Comparison of ENCODE assay signal across 18 cellular contexts in the genomic region with DNA sequence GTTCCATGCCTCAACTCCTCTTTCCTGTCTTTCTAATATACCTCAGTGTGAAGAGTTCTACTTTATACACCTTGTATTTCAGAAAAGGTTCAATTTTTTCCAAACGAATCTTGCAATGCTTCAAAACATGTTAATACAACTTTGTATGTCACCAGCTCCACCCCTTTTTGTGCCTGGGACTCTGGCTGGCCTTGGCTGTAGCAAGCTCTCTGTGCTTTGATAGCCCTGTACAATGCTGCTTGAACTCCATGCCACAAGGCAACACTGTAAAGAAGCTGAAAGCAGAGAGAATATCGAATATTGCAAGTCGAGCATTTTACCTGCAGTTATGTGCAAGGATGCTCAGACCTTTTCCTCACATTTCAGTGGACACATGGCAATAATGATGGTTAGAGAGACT. TPM values are rescaled to one million over a fixed set of nuclear protein-coding genes. Genes with fewer than 3 reads are reported as not detected.
A peak's percentile ranks its signal among the peaks of the same experiment; 100 is the strongest.
DNase-seq lines count a peak whose midpoint lies in the region; ATAC-seq and TF ChIP-seq lines count a peak whose summit lies in the region.
"Had no signal": no experiment of that assay in that cellular context is flagged by ENCODE, and none has a peak within 500 bp of the region (broad histone marks: within the 10 kb centered on the region; RNA-seq: fewer than 3 reads in every experiment).

No MANE protein-coding gene starts in this region.

- H3K9me3 Mint-ChIP-seq in chondrocyte (ENCODE audit: low read depth) (peaks cover 9% of the 10 kb centered on the region), mesothelial cell of epicardium (no peaks in the 10 kb centered on the region)
- no peaks in the 10 kb centered on the region for H3K9me3 Mint-ChIP-seq in activated CD4-positive, alpha-beta memory T cell treated with anti-CD3 and anti-CD28 coated beads, Interleukin-2, amount 10 ng/mL, durations not matched to agents 7 days and 5 days
- H3K9me3 Mint-ChIP-seq in activated CD8-positive, alpha-beta T cell treated with anti-CD3 and anti-CD28 coated beads, Interleukin-2, amount 10 ng/mL, durations not matched to agents 7 days and 5 days (ENCODE audit: insufficient read depth), result no peaks in the 10 kb centered on the region

- H3K9ac ChIP-seq in subcutaneous abdominal adipose tissue (ENCODE audit: low read length in 5 of 5), result no peak overlapping the region

- CTCF ChIA-PET in activated CD4-positive, alpha-beta memory T cell treated with anti-CD3 and anti-CD28 coated beads, Interleukin-2, amount 10 ng/mL, durations not matched to agents 7 days and 5 days (lab: Charles Lee), result no interaction called here
- CTCF ChIA-PET in activated CD8-positive, alpha-beta T cell treated with anti-CD3 and anti-CD28 coated beads, Interleukin-2, amount 10 ng/mL, durations not matched to agents 7 days and 5 days (lab: Charles Lee), result no interaction called here

- no peaks in the 10 kb centered on the region for H3K4me1 ChIP-seq in Peyer's patch
- H3K4me1 ChIP-seq in subcutaneous abdominal adipose tissue (ENCODE audit: control insufficient read depth in 5 of 5, insufficient read depth in 5 of 5, low read length in 5 of 5), result peaks cover 0 to 15% (median 11%) of the 10 kb centered on the region in 5 donors

- no peak for TF ChIP-seq CTCF in Peyer's patch (IDR thresholded peaks at IDR 0.05)
- no peak for TF ChIP-seq CTCF in chondrocyte (IDR thresholded peaks at IDR 0.05)
- TF ChIP-seq CTCF in mesothelial cell of epicardium (IDR thresholded peaks at IDR 0.05; ENCODE audit: unreplicated experiment), result no peak

- no peaks in the 10 kb centered on the region for H3K27me3 ChIP-seq in Peyer's patch
- no peaks in the 10 kb centered on the region for H3K27me3 ChIP-seq in subcutaneous abdominal adipose tissue (ENCODE audit: control insufficient read depth in 5 of 5, insufficient read depth in 4 of 5, low read length in 5 of 5)

- peaks cover 3% of the 10 kb centered on the region for H3K36me3 Mint-ChIP-seq in chondrocyte (ENCODE audit: low read depth)
- peaks cover 34% of the 10 kb centered on the region for H3K36me3 Mint-ChIP-seq in mesothelial cell of epicardium
- peaks cover 18% of the 10 kb centered on the region for H3K36me3 Mint-ChIP-seq in activated CD4-positive, alpha-beta memory T cell treated with anti-CD3 and anti-CD28 coated beads, Interleukin-2, amount 10 ng/mL, durations not matched to agents 7 days and 5 days (ENCODE audit: low read depth)
- H3K36me3 Mint-ChIP-seq in activated CD8-positive, alpha-beta T cell treated with anti-CD3 and anti-CD28 coated beads, Interleukin-2, amount 10 ng/mL, durations not matched to agents 7 days and 5 days (ENCODE audit: low read depth), result peaks cover 19% of the 10 kb centered on the region

- H3K27me3 Mint-ChIP-seq in chondrocyte (ENCODE audit: low read depth) (no peaks in the 10 kb centered on the region), mesothelial cell of epicardium (ENCODE audit: low read depth) (no peaks in the 10 kb centered on the region)
- H3K27me3 Mint-ChIP-seq in activated CD4-positive, alpha-beta memory T cell treated with anti-CD3 and anti-CD28 coated beads, Interleukin-2, amount 10 ng/mL, durations not matched to agents 7 days and 5 days, result no peaks in the 10 kb centered on the region
- H3K27me3 Mint-ChIP-seq in activated CD8-positive, alpha-beta T cell treated with anti-CD3 and anti-CD28 coated beads, Interleukin-2, amount 10 ng/mL, durations not matched to agents 7 days and 5 days (ENCODE audit: low read depth), result no peaks in the 10 kb centered on the region

- H3K4me3 ChIP-seq in Peyer's patch (no peak overlapping the region), subcutaneous abdominal adipose tissue (ENCODE audit: low read depth in 1 of 5, low read length in 5 of 5) (peak overlapping the region in 1 of 5 donors; percentile 28)

- H3K9me3 ChIP-seq in Peyer's patch, result no peaks in the 10 kb centered on the region
- H3K9me3 ChIP-seq in subcutaneous abdominal adipose tissue (ENCODE audit: control insufficient read depth in 5 of 5, low read length in 5 of 5), result no peaks in the 10 kb centered on the region

- peaks cover 37% of the 10 kb centered on the region for H3K4me1 Mint-ChIP-seq in chondrocyte (ENCODE audit: low read depth)
- H3K4me1 Mint-ChIP-seq in mesothelial cell of epicardium, result peaks cover 33% of the 10 kb centered on the region
- peaks cover 4% of the 10 kb centered on the region for H3K4me1 Mint-ChIP-seq in activated CD4-positive, alpha-beta memory T cell treated with anti-CD3 and anti-CD28 coated beads, Interleukin-2, amount 10 ng/mL, durations not matched to agents 7 days and 5 days
- H3K4me1 Mint-ChIP-seq in activated CD8-positive, alpha-beta T cell treated with anti-CD3 and anti-CD28 coated beads, Interleukin-2, amount 10 ng/mL, durations not matched to agents 7 days and 5 days (ENCODE audit: low read depth), result peaks cover 2% of the 10 kb centered on the region

- POLR2A ChIA-PET in activated CD4-positive, alpha-beta memory T cell treated with anti-CD3 and anti-CD28 coated beads, Interleukin-2, amount 10 ng/mL, durations not matched to agents 7 days and 5 days (lab: Charles Lee), result interaction anchor here (1.5 kb wide), 1 partner anchor 51 kb away, joined by 3 read pairs; no protein-coding TSS in a partner anchor
- POLR2A ChIA-PET in activated CD8-positive, alpha-beta T cell treated with anti-CD3 and anti-CD28 coated beads, Interleukin-2, amount 10 ng/mL, durations not matched to agents 7 days and 5 days (lab: Charles Lee), result no interaction called here

- H3K27ac Mint-ChIP-seq in chondrocyte (ENCODE audit: unreplicated experiment) (peak overlapping the region; percentile 89), mesothelial cell of epicardium (peak overlapping the region; percentile 91)
- no peak overlapping the region for H3K27ac Mint-ChIP-seq in activated CD4-positive, alpha-beta memory T cell treated with anti-CD3 and anti-CD28 coated beads, Interleukin-2, amount 10 ng/mL, durations not matched to agents 7 days and 5 days
- H3K27ac Mint-ChIP-seq in activated CD8-positive, alpha-beta T cell treated with anti-CD3 and anti-CD28 coated beads, Interleukin-2, amount 10 ng/mL, durations not matched to agents 7 days and 5 days, result no peak overlapping the region

- H3K4me3 Mint-ChIP-seq in chondrocyte (ENCODE audit: unreplicated experiment) (no peak overlapping the region), mesothelial cell of epicardium (no peak overlapping the region)
- H3K4me3 Mint-ChIP-seq in activated CD4-positive, alpha-beta memory T cell treated with anti-CD3 and anti-CD28 coated beads, Interleukin-2, amount 10 ng/mL, durations not matched to agents 7 days and 5 days, result no peak overlapping the region
- H3K4me3 Mint-ChIP-seq in activated CD8-positive, alpha-beta T cell treated with anti-CD3 and anti-CD28 coated beads, Interleukin-2, amount 10 ng/mL, durations not matched to agents 7 days and 5 days, result no peak overlapping the region

- H3K27ac ChIP-seq in Peyer's patch (peak overlapping the region in 3 of 4 donors; percentile 33 to 73 (median 46)), subcutaneous abdominal adipose tissue (ENCODE audit: low read depth, low read length) (peak overlapping the region; percentile 47)
- H3K27ac ChIP-seq: C4-2B had no signal

- no peak for ATAC-seq in activated CD8-positive, alpha-beta T cell treated with anti-CD3 and anti-CD28 coated beads, Interleukin-2, amount 10 ng/mL, durations not matched to agents 7 days and 5 days

- H3K36me3 ChIP-seq in Peyer's patch, result peaks cover 0 to 17% (median 0%) of the 10 kb centered on the region in 3 donors
- peaks cover 0 to 4% (median 0%) of the 10 kb centered on the region in 5 donors for H3K36me3 ChIP-seq in subcutaneous abdominal adipose tissue (ENCODE audit: control insufficient read depth in 5 of 5, insufficient read depth in 5 of 5, low read length in 5 of 5)

- DNase-seq in Peyer's patch, result no peak
- DNase-seq in chondrocyte (ENCODE audit: low spot score), result no peak
- DNase-seq in mesothelial cell of epicardium (ENCODE audit: low spot score in 2 of 2, unreplicated experiment in 2 of 2), result no peak
- DNase-seq in NCI-H2227 (lab: John Stamatoyannopoulos, UW; ENCODE audit: unreplicated experiment), result no peak
- DNase-seq in activated CD4-positive, alpha-beta memory T cell treated with anti-CD3 and anti-CD28 coated beads, Interleukin-2, amount 10 ng/mL, durations not matched to agents 7 days and 5 days, result no peak
- no peak for DNase-seq in activated CD8-positive, alpha-beta T cell treated with anti-CD3 and anti-CD28 coated beads, Interleukin-2, amount 10 ng/mL, durations not matched to agents 7 days and 5 days
- DNase-seq: ACHN, AML-193, DMS79 treated with DMSO at 0.1 percent for 48 hours, KG1, NCI-H1694 treated with DMSO at 0.1 percent for 48 hours, NCI-H2227 treated with DMSO at 0.1 percent for 48 hours, NCI-H510A treated with DMSO at 0.1 percent for 48 hours, NCI-H82, OCI-M1, RPMI8226 had no signal

- no peak for TF ChIP-seq POLR2A in Peyer's patch (IDR thresholded peaks at IDR 0.05)

RNA-seq across cellular contexts. Expression of gene PANK1, which starts 52.5 kb away (rescaled TPM):
- total RNA-seq in Peyer's patch (10 to 100 TPM; 22.3 to 45.9 (median 33.9) TPM), chondrocyte (6.3 to 13.9 TPM (median 7.6 TPM) in 3 replicates), mesothelial cell of epicardium (24.0 to 27.2 TPM (median 24.4 TPM) in 3 replicates)
- 1 to 10 TPM; 4.7 to 6.1 TPM for total RNA-seq in activated CD4-positive, alpha-beta memory T cell treated with anti-CD3 and anti-CD28 coated beads, Interleukin-2, amount 10 ng/mL, durations not matched to agents 7 days and 5 days
- 1 to 10 TPM; 6.4 to 7.0 TPM for total RNA-seq in activated CD8-positive, alpha-beta T cell treated with anti-CD3 and anti-CD28 coated beads, Interleukin-2, amount 10 ng/mL, durations not matched to agents 7 days and 5 days

RNA-seq across cellular contexts. Expression of gene SLC16A12, which starts 57.1 kb away (rescaled TPM):
- total RNA-seq in Peyer's patch, result under 1 TPM in 1 of 4 donors, not detected in 3; 0.38 TPM
- total RNA-seq in chondrocyte, result 2.6 to 5.2 TPM (median 2.8 TPM) in 3 replicates
- 3.0 to 3.1 TPM (median 3.1 TPM) in 3 replicates for total RNA-seq in mesothelial cell of epicardium
- total RNA-seq in activated CD4-positive, alpha-beta memory T cell treated with anti-CD3 and anti-CD28 coated beads, Interleukin-2, amount 10 ng/mL, durations not matched to agents 7 days and 5 days, result not detected
- total RNA-seq in activated CD8-positive, alpha-beta T cell treated with anti-CD3 and anti-CD28 coated beads, Interleukin-2, amount 10 ng/mL, durations not matched to agents 7 days and 5 days, result not detected

Comparison
In these comparisons a context has a peak if more than half of its experiments do, and no peak if none do; other contexts are left out.
1. H3K27ac Mint-ChIP-seq: peak in chondrocyte (single experiment) and mesothelial cell of epicardium (single experiment); none in activated CD4-positive, alpha-beta memory T cell treated with anti-CD3 and anti-CD28 coated beads, Interleukin-2, amount 10 ng/mL, durations not matched to agents 7 days and 5 days (single experiment) and activated CD8-positive, alpha-beta T cell treated with anti-CD3 and anti-CD28 coated beads, Interleukin-2, amount 10 ng/mL, durations not matched to agents 7 days and 5 days (single experiment).